Comparison of ENCODE assay signal across 25 cellular contexts in the genomic region with DNA sequence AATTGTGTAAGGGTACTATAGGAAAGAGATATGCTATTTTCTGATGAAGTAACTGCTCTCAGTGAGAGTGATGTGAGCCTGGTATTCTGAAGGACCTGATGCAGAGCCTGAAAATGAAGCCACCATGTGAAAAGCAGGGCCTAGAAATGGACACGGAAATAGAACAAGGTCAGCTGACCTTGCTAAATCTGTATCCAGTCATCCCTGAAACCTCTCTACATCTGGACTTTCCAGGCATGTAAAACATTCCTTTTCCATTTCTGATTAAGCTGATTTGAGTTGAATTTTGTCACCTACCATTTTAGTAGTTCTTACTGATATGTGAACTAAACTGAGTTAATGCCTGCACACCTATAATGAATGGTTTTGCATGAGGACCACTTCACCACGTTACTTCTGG.
"Had no signal": no experiment of that assay in that cellular context is flagged by ENCODE, and none has a peak within 500 bp of the region (broad histone marks: within the 10 kb centered on the region; RNA-seq: fewer than 3 reads in every experiment).

No MANE protein-coding gene starts in this region.

- ATAC-seq: activated CD4-positive, alpha-beta T cell treated with anti-CD3 and anti-CD28 coated beads for 36 hours; activated CD8-positive, alpha-beta memory T cell treated with anti-CD3 and anti-CD28 coated beads, Interleukin-2, amount 10 ng/mL, durations not matched to agents 7 days and 5 days; activated CD8-positive, alpha-beta T cell treated with anti-CD3 and anti-CD28 coated beads, Interleukin-2, amount 10 ng/mL, durations not matched to agents 7 days and 5 days; activated naive CD4-positive, alpha-beta T cell treated with anti-CD3 and anti-CD28 coated beads, Interleukin-2, amount 50 U/mL, for 72 hours; activated T-cell treated with anti-CD3 and anti-CD28 coated beads, Interleukin-2, amount 50 U/mL, for 72 hours; foreskin keratinocyte; gastrocnemius medialis had no signal

- H3K4me1 ChIP-seq: ascending aorta, breast epithelium, colonic mucosa, foreskin keratinocyte, gastrocnemius medialis had no signal

- DNase-seq: activated CD4-positive, alpha-beta memory T cell treated with anti-CD3 and anti-CD28 coated beads for 36 hours; activated CD4-positive, alpha-beta T cell treated with anti-CD3 and anti-CD28 coated beads for 36 hours; activated CD4-positive, alpha-beta T cell treated with anti-CD3 and anti-CD28 coated beads, Interleukin-2, amount 10 ng/mL, durations not matched to agents 24 days and 14 days; activated CD4-positive, CD25-positive, alpha-beta regulatory T cell; activated CD4-positive, CD25-positive, alpha-beta regulatory T cell treated with anti-CD3 and anti-CD28 coated beads, Interleukin-2, amount 50 U/mL, for 72 hours; activated CD8-positive, alpha-beta memory T cell treated with anti-CD3 and anti-CD28 coated beads, Interleukin-2, amount 10 ng/mL, durations not matched to agents 7 days and 5 days; activated CD8-positive, alpha-beta memory T cell treated with anti-CD3 and anti-CD28 coated beads, Interleukin-2, amount 50 U/mL, for 4 hours; activated CD8-positive, alpha-beta T cell treated with anti-CD3 and anti-CD28 coated beads, Interleukin-2, amount 10 ng/mL, durations not matched to agents 7 days and 5 days; activated gamma-delta T cell; activated naive CD4-positive, alpha-beta T cell; activated naive CD4-positive, alpha-beta T cell treated with anti-CD3 and anti-CD28 coated beads, Interleukin-2, amount 10 ng/mL, durations not matched to agents 7 days and 5 days; activated naive CD8-positive, alpha-beta T cell treated with anti-CD3 and anti-CD28 coated beads, Interleukin-2, amount 10 ng/mL, durations not matched to agents 7 days and 5 days; activated T-cell treated with anti-CD3 and anti-CD28 coated beads, Interleukin-2, amount 50 U/mL, for 24 hours; activated T-cell treated with anti-CD3 and anti-CD28 coated beads, Interleukin-2, amount 50 U/mL, for 72 hours; central memory CD4-positive, alpha-beta T cell; cerebellar nuclear complex; colonic mucosa; effector CD8-positive, alpha-beta T cell; foreskin keratinocyte; gastrocnemius medialis had no signal

- H3K36me3 ChIP-seq: ascending aorta, breast epithelium, cardiac muscle cell, colonic mucosa, gastrocnemius medialis had no signal

- H3K27me3 ChIP-seq: ascending aorta, breast epithelium, cardiac muscle cell, colonic mucosa, foreskin keratinocyte, gastrocnemius medialis had no signal

- H3K27ac ChIP-seq: ascending aorta, breast epithelium, cardiac muscle cell, colonic mucosa, epithelial cell of prostate, foreskin keratinocyte, gastrocnemius medialis had no signal

- H3K4me3 ChIP-seq: ascending aorta, breast epithelium, cardiac muscle cell, colonic mucosa, gastrocnemius medialis had no signal

- H3K9me3 ChIP-seq: ascending aorta, breast epithelium, colonic mucosa, gastrocnemius medialis had no signal
